Comparison of ENCODE assay signal across 8 cellular contexts in the genomic region with DNA sequence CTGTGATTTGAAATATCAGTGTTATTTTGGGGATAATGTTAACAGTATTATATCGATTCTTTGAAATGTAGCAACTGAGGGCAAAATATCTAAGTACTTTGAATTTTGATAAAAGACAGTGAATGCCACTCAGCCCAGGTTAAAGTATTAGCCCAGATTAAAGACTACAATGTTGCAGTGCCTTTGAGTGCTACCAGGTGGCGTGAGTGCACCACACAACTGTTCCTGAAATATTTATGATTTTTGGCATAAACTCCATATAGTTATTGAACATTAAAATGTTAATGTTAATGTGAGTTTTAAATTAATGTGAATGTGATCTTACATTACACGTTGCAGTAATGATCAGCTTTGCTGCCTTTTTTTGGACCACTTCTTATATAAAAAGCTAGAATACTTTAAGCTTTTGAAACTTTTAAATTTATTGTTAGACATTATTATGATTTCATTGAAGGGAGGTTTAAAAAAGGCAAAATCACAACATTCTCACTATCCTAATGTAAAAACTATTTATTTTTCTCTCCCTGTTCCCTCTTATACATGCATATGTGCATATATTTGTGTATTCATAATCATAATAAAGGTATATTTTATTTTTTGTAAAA. TPM values are rescaled to one million over a fixed set of nuclear protein-coding genes. Genes with fewer than 3 reads are reported as not detected.
DNase-seq lines count a peak whose midpoint lies in the region; ATAC-seq and TF ChIP-seq lines count a peak whose summit lies in the region.

No MANE protein-coding gene starts in this region.

- H3K27ac Mint-ChIP-seq in MCF 10A (ENCODE audit: low read depth, unreplicated experiment), result no peak overlapping the region

- no peak overlapping the region for H3K9ac ChIP-seq in liver (ENCODE audit: low read depth in 1 of 2, low read length in 2 of 2)

- H3K27ac ChIP-seq in liver (ENCODE audit: low read depth in 1 of 2, low read length in 2 of 2), result no peak overlapping the region

- H3K4me3 ChIP-seq in AG04449 (ENCODE audit: low read depth, low read length) (no peak overlapping the region), liver (ENCODE audit: low read depth in 1 of 3, low read length in 3 of 3) (no peak overlapping the region)

- intact Hi-C loops in MCF 10A (cut with micrococcal nuclease), result loop anchor here (1.0 to 10.0 kb wide), 8 partner anchors 48 to 1262 kb away; a partner anchor contains a TSS

- peaks cover 0 to 4% (median 0%) of the 10 kb centered on the region in 4 donors for H3K4me1 ChIP-seq in liver (ENCODE audit: control insufficient read depth in 4 of 4, insufficient read depth in 4 of 4, low read length in 3 of 4)

- peaks cover 59% of the 10 kb centered on the region for H3K36me3 Mint-ChIP-seq in MCF 10A (ENCODE audit: insufficient read depth, unreplicated experiment)

- H3K9me3 ChIP-seq in liver (ENCODE audit: control insufficient read depth in 4 of 4, low read length in 3 of 4), result no peaks in the 10 kb centered on the region

- peaks cover 5% of the 10 kb centered on the region for H3K4me1 Mint-ChIP-seq in MCF 10A (ENCODE audit: insufficient read depth, unreplicated experiment)

- TF ChIP-seq CTCF in AG04449 (IDR thresholded peaks at IDR 0.05; ENCODE audit: insufficient read depth, low read length, missing control alignments) (peak; percentile 79), GM12872 (IDR thresholded peaks at IDR 0.05; ENCODE audit: insufficient read depth, low read depth, low read length) (peak; percentile 76), MCF 10A (IDR thresholded peaks at IDR 0.05; ENCODE audit: unreplicated experiment) (peak; percentile 91), liver (IDR thresholded peaks at IDR 0.05; ENCODE audit: low read depth, low read length, missing input control) (peak; percentile 93)

- no TSS peak for BruUV-seq in MCF 10A (replicated peaks; lab: Mats Ljungman, UMichigan)

- peaks cover 4 to 22% (median 10%) of the 10 kb centered on the region in 4 donors for H3K36me3 ChIP-seq in liver (ENCODE audit: control insufficient read depth in 4 of 4, insufficient read depth in 3 of 4, low read depth in 1 of 4, low read length in 3 of 4)

- H3K27me3 ChIP-seq in liver (ENCODE audit: control insufficient read depth in 4 of 4, insufficient read depth in 4 of 4, low read length in 3 of 4), result no peaks in the 10 kb centered on the region

- ATAC-seq in HG03439 (IDR thresholded peaks at IDR 0.05; ENCODE audit: unreplicated experiment) (peak; percentile 79), GM19328 (IDR thresholded peaks at IDR 0.05; ENCODE audit: unreplicated experiment) (no peak)

- CTCF ChIA-PET in AG04449 (lab: Yijun Ruan, JAX), result interaction anchor here (0.6 to 7.3 kb wide), 47 partner anchors 9 to 1265 kb away, joined by 3 to 59 read pairs (median 4); a partner anchor contains a TSS
- CTCF ChIA-PET in MCF 10A (lab: Yijun Ruan, JAX), result interaction anchor here (0.6 to 5.9 kb wide), 21 partner anchors 9 to 1139 kb away, joined by 3 to 75 read pairs (median 5); no protein-coding TSS in a partner anchor

- H3K27me3 Mint-ChIP-seq in MCF 10A (ENCODE audit: insufficient read depth, unreplicated experiment), result no peaks in the 10 kb centered on the region

- POLR2A ChIA-PET in AG04449 (lab: Yijun Ruan, JAX), result no interaction called here
- POLR2A ChIA-PET in MCF 10A (lab: Yijun Ruan, JAX), result interaction anchor here (0.6 to 1.8 kb wide), 4 partner anchors 11 to 89 kb away, joined by 3 to 5 read pairs (median 3); a partner anchor contains a TSS

- no peak for DNase-seq in AG04449 (ENCODE audit: low read depth, low spot score)
- DNase-seq in RKO (ENCODE audit: low spot score), result peak; percentile 75
- DNase-seq in MCF 10A (ENCODE audit: unreplicated experiment), result peak; percentile 41
- no peak for DNase-seq in amniotic stem cell (lab: John Stamatoyannopoulos, UW)

- H3K4me3 Mint-ChIP-seq in MCF 10A (ENCODE audit: unreplicated experiment), result no peak overlapping the region

- no peaks in the 10 kb centered on the region for H3K9me3 Mint-ChIP-seq in MCF 10A (ENCODE audit: unreplicated experiment)

- TF ChIP-seq RAD21 in liver (IDR thresholded peaks at IDR 0.05), result peak; percentile 94 to 95

- WGBS in liver, result 24% methylated on average over 3 of the region's 3 CpGs

TF ChIP-seq in liver, 16 proteins besides CTCF, POLR2A, EP300 and RAD21:
- TF ChIP-seq RXRA (IDR thresholded peaks at IDR 0.05) (no peak), JUND (IDR thresholded peaks at IDR 0.05) (no peak), HNF4G (IDR thresholded peaks at IDR 0.05) (no peak)
- TF ChIP-seq, protein P1, sequence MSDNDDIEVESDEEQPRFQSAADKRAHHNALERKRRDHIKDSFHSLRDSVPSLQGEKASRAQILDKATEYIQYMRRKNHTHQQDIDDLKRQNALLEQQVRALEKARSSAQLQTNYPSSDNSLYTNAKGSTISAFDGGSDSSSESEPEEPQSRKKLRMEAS (IDR thresholded peaks at IDR 0.05), result no peak

RNA-seq across cellular contexts. Expression of a gene that starts 22.5 kb away (rescaled TPM):
- total RNA-seq in MCF 10A (2022) (63.8 and 69.0 TPM in 2 replicates), liver (10 to 100 TPM; 27.4 to 64.3 TPM)
- polyA plus RNA-seq in liver, result 10 to 100 TPM; 46.9 to 51.9 TPM

RNA-seq across cellular contexts. Expression of a gene that starts 36.9 kb away (rescaled TPM):
- total RNA-seq in MCF 10A (2022) (0.86 and 1.3 TPM in 2 replicates), liver (1 to 10 TPM; 1.1 to 2.1 TPM)
- polyA plus RNA-seq in liver, result under 1 TPM; 0.58 to 0.94 TPM

RNA-seq across cellular contexts. Expression of a gene that starts 46.9 kb away (rescaled TPM):
- total RNA-seq in MCF 10A (2022) (32.5 and 37.6 TPM in 2 replicates), liver (10 to 100 TPM in 1 of 2 donors, 1 to 10 TPM in 1; 8.8 to 13.4 TPM)
- 1 to 10 TPM; 3.6 to 4.1 TPM for polyA plus RNA-seq in liver

RNA-seq across cellular contexts. Expression of a gene that starts 46.9 kb away (rescaled TPM):
- total RNA-seq in MCF 10A (2022) (not detected in 2 replicates), liver (not detected)
- not detected for polyA plus RNA-seq in liver

Comparison
In these comparisons a context has a peak if more than half of its experiments do, and no peak if none do; other contexts are left out.
1. DNase-seq: peak in RKO (single experiment) and MCF 10A (single experiment); none in AG04449 (single experiment) and amniotic stem cell (single experiment).
2. Peak in every context shown above with its lines, with median percentiles within 50 percentile points of each other: CTCF ChIP-seq.